8 cellular contexts compared by ENCODE assay signal in genomic region chr6:152824666-152825065, GRCh38.
"Had no signal": no experiment of that assay in that cellular context is flagged by ENCODE, and none has a peak within 500 bp of the region (broad histone marks: within the 10 kb centered on the region; RNA-seq: fewer than 3 reads in every experiment).

No MANE protein-coding gene starts in this region.

- H2AFZ ChIP-seq: GM23248 had no signal

- H3K9me3 ChIP-seq: HAP-1 had no signal

- H3K36me3 ChIP-seq: HAP-1 had no signal

- FAIRE-seq: HepG2 had no signal

- H3K9ac ChIP-seq: GM23248 had no signal

- H3K4me1 ChIP-seq: HAP-1 had no signal

- H3K27ac ChIP-seq: GM23248, HL-60 had no signal

- ATAC-seq: HCT116, HepG2 had no signal

- DNase-seq: GM23248, GOT3, H7, KG1 had no signal

- H3K4me3 ChIP-seq: GM23248, HAP-1 had no signal
